In the genomic region with DNA sequence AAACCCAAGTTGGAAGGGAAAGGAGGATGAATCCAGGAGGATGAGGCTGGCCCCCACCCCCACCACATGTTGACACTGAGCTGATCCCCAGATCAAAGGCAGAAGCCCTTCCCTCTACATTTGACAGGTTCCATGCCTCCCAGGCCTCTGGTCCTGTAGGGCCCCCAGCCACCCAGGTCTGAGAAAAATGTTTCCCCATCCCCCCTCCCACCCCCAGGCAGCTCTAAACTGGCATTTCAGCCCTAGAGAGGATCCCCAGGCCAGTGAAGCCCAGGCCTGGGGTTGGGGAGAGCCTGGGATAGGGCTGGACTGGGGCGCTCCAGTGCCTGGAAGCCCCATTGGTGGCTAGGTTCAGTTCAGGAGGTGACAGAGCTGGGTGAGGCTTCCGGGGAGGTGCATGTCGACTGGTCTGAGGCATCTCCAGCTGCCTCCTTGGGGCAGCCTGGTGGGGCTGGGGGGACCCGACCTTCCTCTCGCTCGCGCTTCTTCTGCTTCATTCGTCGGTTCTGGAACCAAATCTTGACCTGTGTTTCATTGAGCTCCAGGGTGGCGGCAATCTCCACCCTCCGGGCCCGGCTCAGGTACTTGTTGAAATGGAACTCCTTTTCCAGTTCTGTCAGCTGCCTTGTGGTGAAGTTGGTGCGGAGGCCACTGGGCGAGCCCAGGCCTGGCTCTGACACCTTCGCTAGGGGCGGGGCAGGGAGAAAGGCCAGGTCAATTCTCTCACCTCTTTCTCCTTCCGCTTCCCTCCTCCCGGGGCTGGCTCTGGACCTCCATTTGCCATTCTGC, we compare ENCODE assay signal across 1 cellular context.
TF ChIP-seq lines count a peak whose summit lies in the region.

No MANE protein-coding gene starts in this region.

TF ChIP-seq in GM23338, 12 proteins besides CTCF, POLR2A, EP300 and RAD21 (continued from another document):
- TF ChIP-seq, protein P1, sequence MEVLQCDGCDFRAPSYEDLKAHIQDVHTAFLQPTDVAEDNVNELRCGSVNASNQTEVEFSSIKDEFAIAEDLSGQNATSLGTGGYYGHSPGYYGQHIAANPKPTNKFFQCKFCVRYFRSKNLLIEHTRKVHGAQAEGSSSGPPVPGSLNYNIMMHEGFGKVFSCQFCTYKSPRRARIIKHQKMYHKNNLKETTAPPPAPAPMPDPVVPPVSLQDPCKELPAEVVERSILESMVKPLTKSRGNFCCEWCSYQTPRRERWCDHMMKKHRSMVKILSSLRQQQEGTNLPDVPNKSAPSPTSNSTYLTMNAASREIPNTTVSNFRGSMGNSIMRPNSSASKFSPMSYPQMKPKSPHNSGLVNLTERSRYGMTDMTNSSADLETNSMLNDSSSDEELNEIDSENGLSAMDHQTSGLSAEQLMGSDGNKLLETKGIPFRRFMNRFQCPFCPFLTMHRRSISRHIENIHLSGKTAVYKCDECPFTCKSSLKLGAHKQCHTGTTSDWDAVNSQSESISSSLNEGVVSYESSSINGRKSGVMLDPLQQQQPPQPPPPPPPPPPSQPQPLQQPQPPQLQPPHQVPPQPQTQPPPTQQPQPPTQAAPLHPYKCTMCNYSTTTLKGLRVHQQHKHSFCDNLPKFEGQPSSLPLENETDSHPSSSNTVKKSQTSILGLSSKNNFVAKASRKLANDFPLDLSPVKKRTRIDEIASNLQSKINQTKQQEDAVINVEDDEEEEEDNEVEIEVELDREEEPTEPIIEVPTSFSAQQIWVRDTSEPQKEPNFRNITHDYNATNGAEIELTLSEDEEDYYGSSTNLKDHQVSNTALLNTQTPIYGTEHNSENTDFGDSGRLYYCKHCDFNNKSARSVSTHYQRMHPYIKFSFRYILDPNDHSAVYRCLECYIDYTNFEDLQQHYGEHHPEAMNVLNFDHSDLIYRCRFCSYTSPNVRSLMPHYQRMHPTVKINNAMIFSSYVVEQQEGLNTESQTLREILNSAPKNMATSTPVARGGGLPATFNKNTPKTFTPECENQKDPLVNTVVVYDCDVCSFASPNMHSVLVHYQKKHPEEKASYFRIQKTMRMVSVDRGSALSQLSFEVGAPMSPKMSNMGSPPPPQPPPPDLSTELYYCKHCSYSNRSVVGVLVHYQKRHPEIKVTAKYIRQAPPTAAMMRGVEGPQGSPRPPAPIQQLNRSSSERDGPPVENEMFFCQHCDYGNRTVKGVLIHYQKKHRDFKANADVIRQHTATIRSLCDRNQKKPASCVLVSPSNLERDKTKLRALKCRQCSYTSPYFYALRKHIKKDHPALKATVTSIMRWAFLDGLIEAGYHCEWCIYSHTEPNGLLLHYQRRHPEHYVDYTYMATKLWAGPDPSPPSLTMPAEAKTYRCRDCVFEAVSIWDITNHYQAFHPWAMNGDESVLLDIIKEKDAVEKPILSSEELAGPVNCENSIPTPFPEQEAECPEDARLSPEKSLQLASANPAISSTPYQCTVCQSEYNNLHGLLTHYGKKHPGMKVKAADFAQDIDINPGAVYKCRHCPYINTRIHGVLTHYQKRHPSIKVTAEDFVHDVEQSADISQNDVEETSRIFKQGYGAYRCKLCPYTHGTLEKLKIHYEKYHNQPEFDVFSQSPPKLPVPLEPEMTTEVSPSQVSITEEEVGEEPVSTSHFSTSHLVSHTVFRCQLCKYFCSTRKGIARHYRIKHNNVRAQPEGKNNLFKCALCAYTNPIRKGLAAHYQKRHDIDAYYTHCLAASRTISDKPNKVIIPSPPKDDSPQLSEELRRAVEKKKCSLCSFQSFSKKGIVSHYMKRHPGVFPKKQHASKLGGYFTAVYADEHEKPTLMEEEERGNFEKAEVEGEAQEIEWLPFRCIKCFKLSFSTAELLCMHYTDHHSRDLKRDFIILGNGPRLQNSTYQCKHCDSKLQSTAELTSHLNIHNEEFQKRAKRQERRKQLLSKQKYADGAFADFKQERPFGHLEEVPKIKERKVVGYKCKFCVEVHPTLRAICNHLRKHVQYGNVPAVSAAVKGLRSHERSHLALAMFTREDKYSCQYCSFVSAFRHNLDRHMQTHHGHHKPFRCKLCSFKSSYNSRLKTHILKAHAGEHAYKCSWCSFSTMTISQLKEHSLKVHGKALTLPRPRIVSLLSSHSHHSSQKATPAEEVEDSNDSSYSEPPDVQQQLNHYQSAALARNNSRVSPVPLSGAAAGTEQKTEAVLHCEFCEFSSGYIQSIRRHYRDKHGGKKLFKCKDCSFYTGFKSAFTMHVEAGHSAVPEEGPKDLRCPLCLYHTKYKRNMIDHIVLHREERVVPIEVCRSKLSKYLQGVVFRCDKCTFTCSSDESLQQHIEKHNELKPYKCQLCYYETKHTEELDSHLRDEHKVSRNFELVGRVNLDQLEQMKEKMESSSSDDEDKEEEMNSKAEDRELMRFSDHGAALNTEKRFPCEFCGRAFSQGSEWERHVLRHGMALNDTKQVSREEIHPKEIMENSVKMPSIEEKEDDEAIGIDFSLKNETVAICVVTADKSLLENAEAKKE (CRISPR knock-in tag; IDR thresholded peaks at IDR 0.05), result no peak
- TF ChIP-seq EZH2phosphoT487 (IDR thresholded peaks at IDR 0.05; ENCODE audit: unreplicated experiment), result no peak
- TF ChIP-seq, protein P2, sequence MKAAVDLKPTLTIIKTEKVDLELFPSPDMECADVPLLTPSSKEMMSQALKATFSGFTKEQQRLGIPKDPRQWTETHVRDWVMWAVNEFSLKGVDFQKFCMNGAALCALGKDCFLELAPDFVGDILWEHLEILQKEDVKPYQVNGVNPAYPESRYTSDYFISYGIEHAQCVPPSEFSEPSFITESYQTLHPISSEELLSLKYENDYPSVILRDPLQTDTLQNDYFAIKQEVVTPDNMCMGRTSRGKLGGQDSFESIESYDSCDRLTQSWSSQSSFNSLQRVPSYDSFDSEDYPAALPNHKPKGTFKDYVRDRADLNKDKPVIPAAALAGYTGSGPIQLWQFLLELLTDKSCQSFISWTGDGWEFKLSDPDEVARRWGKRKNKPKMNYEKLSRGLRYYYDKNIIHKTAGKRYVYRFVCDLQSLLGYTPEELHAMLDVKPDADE (IDR thresholded peaks at IDR 0.05), result no peak
- no peak for TF ChIP-seq ZNF114 (CRISPR knock-in tag; IDR thresholded peaks at IDR 0.05)
- TF ChIP-seq POLR2AphosphoS5 (IDR thresholded peaks at IDR 0.05; ENCODE audit: low read depth), result no peak
- no peak for TF ChIP-seq JUNB (IDR thresholded peaks at IDR 0.05; ENCODE audit: unreplicated experiment)
- no peak for TF ChIP-seq STAT1 (IDR thresholded peaks at IDR 0.05; ENCODE audit: unreplicated experiment)
- TF ChIP-seq, protein P3, sequence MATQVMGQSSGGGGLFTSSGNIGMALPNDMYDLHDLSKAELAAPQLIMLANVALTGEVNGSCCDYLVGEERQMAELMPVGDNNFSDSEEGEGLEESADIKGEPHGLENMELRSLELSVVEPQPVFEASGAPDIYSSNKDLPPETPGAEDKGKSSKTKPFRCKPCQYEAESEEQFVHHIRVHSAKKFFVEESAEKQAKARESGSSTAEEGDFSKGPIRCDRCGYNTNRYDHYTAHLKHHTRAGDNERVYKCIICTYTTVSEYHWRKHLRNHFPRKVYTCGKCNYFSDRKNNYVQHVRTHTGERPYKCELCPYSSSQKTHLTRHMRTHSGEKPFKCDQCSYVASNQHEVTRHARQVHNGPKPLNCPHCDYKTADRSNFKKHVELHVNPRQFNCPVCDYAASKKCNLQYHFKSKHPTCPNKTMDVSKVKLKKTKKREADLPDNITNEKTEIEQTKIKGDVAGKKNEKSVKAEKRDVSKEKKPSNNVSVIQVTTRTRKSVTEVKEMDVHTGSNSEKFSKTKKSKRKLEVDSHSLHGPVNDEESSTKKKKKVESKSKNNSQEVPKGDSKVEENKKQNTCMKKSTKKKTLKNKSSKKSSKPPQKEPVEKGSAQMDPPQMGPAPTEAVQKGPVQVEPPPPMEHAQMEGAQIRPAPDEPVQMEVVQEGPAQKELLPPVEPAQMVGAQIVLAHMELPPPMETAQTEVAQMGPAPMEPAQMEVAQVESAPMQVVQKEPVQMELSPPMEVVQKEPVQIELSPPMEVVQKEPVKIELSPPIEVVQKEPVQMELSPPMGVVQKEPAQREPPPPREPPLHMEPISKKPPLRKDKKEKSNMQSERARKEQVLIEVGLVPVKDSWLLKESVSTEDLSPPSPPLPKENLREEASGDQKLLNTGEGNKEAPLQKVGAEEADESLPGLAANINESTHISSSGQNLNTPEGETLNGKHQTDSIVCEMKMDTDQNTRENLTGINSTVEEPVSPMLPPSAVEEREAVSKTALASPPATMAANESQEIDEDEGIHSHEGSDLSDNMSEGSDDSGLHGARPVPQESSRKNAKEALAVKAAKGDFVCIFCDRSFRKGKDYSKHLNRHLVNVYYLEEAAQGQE (IDR thresholded peaks at IDR 0.05; ENCODE audit: unreplicated experiment), result no peak
- TF ChIP-seq NANOG (IDR thresholded peaks at IDR 0.05; ENCODE audit: borderline replicate concordance), result no peak
